Comparison of ENCODE assay signal across 11 cellular contexts in genomic region chr9:136695435-136695895, GRCh38. TPM values are rescaled to one million over a fixed set of nuclear protein-coding genes. Genes with fewer than 3 reads are reported as not detected.
A peak's percentile ranks its signal among the peaks of the same experiment; 100 is the strongest.
DNase-seq lines count a peak whose midpoint lies in the region; ATAC-seq lines count a peak whose summit lies in the region.
"Had no signal": no experiment of that assay in that cellular context is flagged by ENCODE, and none has a peak within 500 bp of the region (broad histone marks: within the 10 kb centered on the region; RNA-seq: fewer than 3 reads in every experiment).

No MANE protein-coding gene starts in this region.

- H3K9me3 ChIP-seq in mucosa of rectum (ENCODE audit: control insufficient read depth in 2 of 2, low read length in 2 of 2), result no peaks in the 10 kb centered on the region

- H3K27me3 Mint-ChIP-seq in activated naive CD8-positive, alpha-beta T cell treated with anti-CD3 and anti-CD28 coated beads for 36 hours, result peaks cover 39% of the 10 kb centered on the region
- H3K27me3 Mint-ChIP-seq in effector memory CD8-positive, alpha-beta T cell, result peaks cover 8 to 9% of the 10 kb centered on the region in 2 donors
- H3K27me3 Mint-ChIP-seq in immature natural killer cell (ENCODE audit: low read depth in 3 of 3), result peaks cover 5 to 19% (median 6%) of the 10 kb centered on the region in 3 donors

- peak overlapping the region; percentile 41 to 69 for H3K27ac ChIP-seq in mucosa of rectum (ENCODE audit: low read depth in 2 of 2, low read length in 2 of 2)

- no peaks in the 10 kb centered on the region for H3K36me3 ChIP-seq in mucosa of rectum (ENCODE audit: control insufficient read depth in 2 of 2, insufficient read depth in 2 of 2, low read length in 2 of 2)

- DNase-seq in DMS153 treated with DMSO at 0.1 percent for 48 hours (lab: John Stamatoyannopoulos, UW; ENCODE audit: unreplicated experiment) (peak; percentile 89), NCI-H2107 (lab: John Stamatoyannopoulos, UW) (peak; percentile 89), T47D (ENCODE audit: low read depth in 1 of 2, low spot score in 1 of 2) (peak; percentile 93 to 97), immature natural killer cell (no peak)
- no peak for DNase-seq in activated naive CD8-positive, alpha-beta T cell treated with anti-CD3 and anti-CD28 coated beads for 36 hours
- no peak for DNase-seq in stimulated activated CD4-positive, alpha-beta T cell treated with anti-CD3 and anti-CD28 coated beads, Interleukin-4, amount 100 ng/mL, for 1 hour
- DNase-seq in effector memory CD8-positive, alpha-beta T cell, result no peak
- DNase-seq: CD4-positive, alpha-beta T cell had no signal

- no peak overlapping the region for H3K4me3 ChIP-seq in mucosa of rectum (ENCODE audit: low read length in 2 of 2)

- H3K4me3 Mint-ChIP-seq in activated naive CD8-positive, alpha-beta T cell treated with anti-CD3 and anti-CD28 coated beads for 36 hours, result no peak overlapping the region
- no peak overlapping the region for H3K4me3 Mint-ChIP-seq in effector memory CD8-positive, alpha-beta T cell
- H3K4me3 Mint-ChIP-seq in immature natural killer cell, result no peak overlapping the region
- H3K4me3 Mint-ChIP-seq: activated naive CD4-positive, alpha-beta T cell treated with anti-CD3 and anti-CD28 coated beads, Interleukin-2, amount 50 U/mL, for 24 hours; CD4-positive, alpha-beta T cell had no signal

- H3K27ac Mint-ChIP-seq in activated naive CD8-positive, alpha-beta T cell treated with anti-CD3 and anti-CD28 coated beads for 36 hours, result no peak overlapping the region
- H3K27ac Mint-ChIP-seq in effector memory CD8-positive, alpha-beta T cell, result no peak overlapping the region
- H3K27ac Mint-ChIP-seq in immature natural killer cell, result no peak overlapping the region
- H3K27ac Mint-ChIP-seq: activated naive CD4-positive, alpha-beta T cell treated with anti-CD3 and anti-CD28 coated beads, Interleukin-2, amount 50 U/mL, for 24 hours; CD4-positive, alpha-beta T cell had no signal

- in situ Hi-C loops in T47D (cut with HindIII; ENCODE audit: low pct_unique_long_range_greater_than_20kb, low sequenced_read_pairs), result no loop called here

- H3K4me1 ChIP-seq in mucosa of rectum (ENCODE audit: control insufficient read depth in 2 of 2, insufficient read depth in 2 of 2, low read length in 2 of 2), result peaks cover 34 to 62% of the 10 kb centered on the region in 2 donors

- ATAC-seq in effector memory CD8-positive, alpha-beta T cell (replicated peaks), result no peak

- H3K9me3 Mint-ChIP-seq in activated naive CD8-positive, alpha-beta T cell treated with anti-CD3 and anti-CD28 coated beads for 36 hours, result no peaks in the 10 kb centered on the region
- no peaks in the 10 kb centered on the region for H3K9me3 Mint-ChIP-seq in effector memory CD8-positive, alpha-beta T cell
- H3K9me3 Mint-ChIP-seq in immature natural killer cell, result no peaks in the 10 kb centered on the region
- H3K9me3 Mint-ChIP-seq: activated naive CD4-positive, alpha-beta T cell treated with anti-CD3 and anti-CD28 coated beads, Interleukin-2, amount 50 U/mL, for 24 hours; CD4-positive, alpha-beta T cell had no signal

- H3K9ac ChIP-seq in mucosa of rectum (ENCODE audit: low read depth in 1 of 2, low read length in 2 of 2), result peak overlapping the region; percentile 32 to 68

- H3K4me1 Mint-ChIP-seq in activated naive CD8-positive, alpha-beta T cell treated with anti-CD3 and anti-CD28 coated beads for 36 hours, result peaks cover 3% of the 10 kb centered on the region
- H3K4me1 Mint-ChIP-seq in effector memory CD8-positive, alpha-beta T cell (ENCODE audit: low read depth in 2 of 2), result peaks cover 0 to 26% of the 10 kb centered on the region in 2 donors
- peaks cover 0 to 4% of the 10 kb centered on the region in 2 donors for H3K4me1 Mint-ChIP-seq in immature natural killer cell

- peaks cover 3 to 12% of the 10 kb centered on the region in 2 donors for H3K27me3 ChIP-seq in mucosa of rectum (ENCODE audit: control insufficient read depth in 2 of 2, insufficient read depth in 2 of 2, low read length in 2 of 2)

- H3K36me3 Mint-ChIP-seq in activated naive CD8-positive, alpha-beta T cell treated with anti-CD3 and anti-CD28 coated beads for 36 hours, result no peaks in the 10 kb centered on the region
- no peaks in the 10 kb centered on the region for H3K36me3 Mint-ChIP-seq in effector memory CD8-positive, alpha-beta T cell (ENCODE audit: insufficient read depth)
- no peaks in the 10 kb centered on the region for H3K36me3 Mint-ChIP-seq in immature natural killer cell
- H3K36me3 Mint-ChIP-seq: activated naive CD4-positive, alpha-beta T cell treated with anti-CD3 and anti-CD28 coated beads, Interleukin-2, amount 50 U/mL, for 24 hours had no signal

RNA-seq across cellular contexts. Expression of gene AGPAT2, which starts 8.2 kb away (rescaled TPM):
- total RNA-seq in activated naive CD8-positive, alpha-beta T cell treated with anti-CD3 and anti-CD28 coated beads for 36 hours, result 10 to 100 TPM; 14.6 to 16.1 TPM
- 10 to 100 TPM; 34.0 to 40.9 (median 35.2) TPM for polyA plus RNA-seq in immature natural killer cell

RNA-seq across cellular contexts. Expression of gene DIPK1B, which starts 16.9 kb away (rescaled TPM):
- total RNA-seq in activated naive CD8-positive, alpha-beta T cell treated with anti-CD3 and anti-CD28 coated beads for 36 hours, result under 1 TPM in 1 of 2 experiments, not detected in 1; 0.10 TPM
- polyA plus RNA-seq in immature natural killer cell, result under 1 TPM in 1 of 3 donors, not detected in 2; 0.19 TPM
- polyA plus RNA-seq: keratinocyte had no signal

RNA-seq across cellular contexts. Expression of gene EGFL7, which starts 32.7 kb away (rescaled TPM):
- 1 to 10 TPM in 1 of 2 experiments, under 1 TPM in 1; 0.94 to 1.2 TPM for total RNA-seq in activated naive CD8-positive, alpha-beta T cell treated with anti-CD3 and anti-CD28 coated beads for 36 hours
- polyA plus RNA-seq in immature natural killer cell, result 1 to 10 TPM in 1 of 3 donors, not detected in 2; 1.6 TPM
- total RNA-seq: CD4-positive, alpha-beta T cell had no signal

RNA-seq across cellular contexts. Expression of gene LCN10, which starts 47.3 kb away (rescaled TPM):
- 1 to 10 TPM; 5.4 to 6.1 TPM for total RNA-seq in activated naive CD8-positive, alpha-beta T cell treated with anti-CD3 and anti-CD28 coated beads for 36 hours
- polyA plus RNA-seq in immature natural killer cell, result not detected
- total RNA-seq: CD4-positive, alpha-beta T cell had no signal
- polyA plus RNA-seq: keratinocyte had no signal

RNA-seq across cellular contexts. Expression of gene LCN6, which starts 52.9 kb away (rescaled TPM):
- total RNA-seq in activated naive CD8-positive, alpha-beta T cell treated with anti-CD3 and anti-CD28 coated beads for 36 hours, result not detected
- not detected for polyA plus RNA-seq in immature natural killer cell
- total RNA-seq: CD4-positive, alpha-beta T cell had no signal
- polyA plus RNA-seq: keratinocyte had no signal

Comparison
In these comparisons a context has a peak if more than half of its experiments do, and no peak if none do; other contexts are left out.
1. DNase-seq: peak in DMS153 treated with DMSO at 0.1 percent for 48 hours (single experiment), NCI-H2107 (single experiment) and T47D (2 of 2); none in activated naive CD8-positive, alpha-beta T cell treated with anti-CD3 and anti-CD28 coated beads for 36 hours (single experiment), stimulated activated CD4-positive, alpha-beta T cell treated with anti-CD3 and anti-CD28 coated beads, Interleukin-4, amount 100 ng/mL, for 1 hour (single experiment), effector memory CD8-positive, alpha-beta T cell (0 of 3) and immature natural killer cell (0 of 3).